9 cellular contexts compared by ENCODE assay signal in genomic region chr1:63322248-63322943, GRCh38. TPM values are rescaled to one million over a fixed set of nuclear protein-coding genes. Genes with fewer than 3 reads are reported as not detected.
DNase-seq lines count a peak whose midpoint lies in the region; ATAC-seq and TF ChIP-seq lines count a peak whose summit lies in the region.
"Had no signal": no experiment of that assay in that cellular context is flagged by ENCODE, and none has a peak within 500 bp of the region (broad histone marks: within the 10 kb centered on the region; RNA-seq: fewer than 3 reads in every experiment).

Gene FOXD3 (plus strand): TSS chr1:63322567. CDS start chr1:63323059, 492 bp downstream.

- H3K27me3 ChIP-seq in spleen (replicated peaks in 1 of 7) = peaks cover 28 to 100% (median 100%) of the 10 kb centered on the region in 7 donors

- intact Hi-C loops in spleen (cut with DNase I; ENCODE audit: low total_unique reads) = no loop called here

- peaks cover 53% of the 10 kb centered on the region for H3K4me1 Mint-ChIP-seq in activated CD4-positive, alpha-beta T cell treated with anti-CD3 and anti-CD28 coated beads, Interleukin-2, amount 10 ng/mL, durations not matched to agents 7 days and 5 days

- DNase-seq in activated CD4-positive, alpha-beta T cell treated with anti-CD3 and anti-CD28 coated beads, Interleukin-2, amount 10 ng/mL, durations not matched to agents 7 days and 5 days = no peak
- no peak for DNase-seq in activated CD4-positive, alpha-beta T cell treated with anti-CD3 and anti-CD28 coated beads for 4 hours
- DNase-seq in NCI-H526 treated with DMSO at 0.1 percent for 48 hours (lab: John Stamatoyannopoulos, UW) (peak; percentile 37), astrocyte of the hippocampus (ENCODE audit: low read depth, low spot score) (peak; percentile 57), iPS-NIHi7 (ENCODE audit: extremely low spot score) (peak; percentile 64), spleen (peak; percentile 84)

- peak; percentile 33 for ATAC-seq in HG02852 (IDR thresholded peaks at IDR 0.05; ENCODE audit: unreplicated experiment)
- no peak for ATAC-seq in GM18873 (IDR thresholded peaks at IDR 0.05; ENCODE audit: low FRiP score, unreplicated experiment)

- no peak for TF ChIP-seq POLR2A in spleen (IDR thresholded peaks at IDR 0.05)

- H3K4me1 ChIP-seq in spleen = peaks cover 9 to 82% (median 64%) of the 10 kb centered on the region in 6 donors

- WGBS in spleen, 5 donors = 2 to 4% (median 2%) methylated on average over 24 to 78 of the region's 78 CpGs

- H3K9me3 Mint-ChIP-seq in activated CD4-positive, alpha-beta T cell treated with anti-CD3 and anti-CD28 coated beads, Interleukin-2, amount 10 ng/mL, durations not matched to agents 7 days and 5 days = peaks cover 9% of the 10 kb centered on the region

- POLR2A ChIA-PET in activated CD4-positive, alpha-beta T cell treated with anti-CD3 and anti-CD28 coated beads, Interleukin-2, amount 10 ng/mL, durations not matched to agents 7 days and 5 days (lab: Charles Lee) = no interaction called here

- H3K4me3 Mint-ChIP-seq in activated CD4-positive, alpha-beta T cell treated with anti-CD3 and anti-CD28 coated beads, Interleukin-2, amount 10 ng/mL, durations not matched to agents 7 days and 5 days = peak within 1 kb of the TSS; percentile 63

- H3K4me3 ChIP-seq in spleen = peak within 1 kb of the TSS; percentile 29 to 75 (median 54)

- TF ChIP-seq CTCF in spleen (IDR thresholded peaks at IDR 0.05 in 8 of 11, conservative IDR thresholded peaks at IDR 0.05 in 3 of 11) = peak in 1 of 11 experiments; percentile 10

- peaks cover 24% of the 10 kb centered on the region for H3K36me3 Mint-ChIP-seq in activated CD4-positive, alpha-beta T cell treated with anti-CD3 and anti-CD28 coated beads, Interleukin-2, amount 10 ng/mL, durations not matched to agents 7 days and 5 days (ENCODE audit: low read depth)

- peaks cover 0 to 56% (median 0%) of the 10 kb centered on the region in 8 donors for H3K9me3 ChIP-seq in spleen

- H3K27ac Mint-ChIP-seq in activated CD4-positive, alpha-beta T cell treated with anti-CD3 and anti-CD28 coated beads, Interleukin-2, amount 10 ng/mL, durations not matched to agents 7 days and 5 days = peak within 1 kb of the TSS; percentile 76

- CTCF ChIA-PET in activated CD4-positive, alpha-beta T cell treated with anti-CD3 and anti-CD28 coated beads, Interleukin-2, amount 10 ng/mL, durations not matched to agents 7 days and 5 days (lab: Charles Lee) = interaction anchor here (0.9 kb wide), 1 partner anchor 9 kb away, joined by 3 read pairs; no protein-coding TSS in a partner anchor

- no peak within 1 kb of the TSS for H3K27ac ChIP-seq in spleen

- H3K27me3 Mint-ChIP-seq in activated CD4-positive, alpha-beta T cell treated with anti-CD3 and anti-CD28 coated beads, Interleukin-2, amount 10 ng/mL, durations not matched to agents 7 days and 5 days = peaks cover 76% of the 10 kb centered on the region

- no peaks in the 10 kb centered on the region for H3K36me3 ChIP-seq in spleen

RNA-seq across cellular contexts. Expression of gene FOXD3, which starts in this region (rescaled TPM):
- not detected for total RNA-seq in activated CD4-positive, alpha-beta T cell treated with anti-CD3 and anti-CD28 coated beads, Interleukin-2, amount 10 ng/mL, durations not matched to agents 7 days and 5 days
- total RNA-seq in spleen = under 1 TPM in 2 of 7 donors, not detected in 5; 0.17 to 0.23 TPM
- polyA plus RNA-seq in spleen = under 1 TPM; 0.09 to 0.51 (median 0.11) TPM
- total RNA-seq: frontal cortex had no signal

Comparison
In these comparisons a context has a peak if more than half of its experiments do, and no peak if none do; other contexts are left out.
1. Peak in DNase-seq and H3K4me3 ChIP-seq in spleen; RNA of the gene not detected or under 1 TPM.
2. DNase-seq: peak in NCI-H526 treated with DMSO at 0.1 percent for 48 hours (single experiment), astrocyte of the hippocampus (single experiment) and iPS-NIHi7 (single experiment); none in activated CD4-positive, alpha-beta T cell treated with anti-CD3 and anti-CD28 coated beads, Interleukin-2, amount 10 ng/mL, durations not matched to agents 7 days and 5 days (single experiment) and activated CD4-positive, alpha-beta T cell treated with anti-CD3 and anti-CD28 coated beads for 4 hours (0 of 2).